In the genomic region with DNA sequence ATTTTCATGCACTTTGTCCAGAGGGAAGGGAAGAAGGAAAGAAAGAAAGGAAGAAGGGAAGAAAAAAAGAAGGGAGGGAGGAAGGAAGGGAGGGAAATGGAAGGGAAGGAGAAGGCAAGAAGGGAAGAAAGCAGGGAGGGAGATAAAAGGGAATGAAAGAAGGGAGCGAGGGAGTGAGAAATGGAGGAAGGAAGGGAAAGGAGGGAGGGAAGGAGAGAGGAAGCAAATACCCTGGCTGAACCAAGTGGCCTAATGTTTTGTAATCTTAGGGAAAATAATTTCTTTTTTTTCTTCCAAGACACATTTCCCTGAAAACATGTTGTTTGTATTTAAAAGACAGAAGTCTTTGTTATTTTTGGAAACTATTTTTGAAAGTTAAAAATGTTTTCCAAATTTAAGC, we compare ENCODE assay signal across 3 cellular contexts.
TF ChIP-seq lines count a peak whose summit lies in the region.

No MANE protein-coding gene starts in this region.

TF ChIP-seq in HepG2, 621 proteins besides CTCF, POLR2A, EP300 and RAD21:
- TF ChIP-seq, protein P1, sequence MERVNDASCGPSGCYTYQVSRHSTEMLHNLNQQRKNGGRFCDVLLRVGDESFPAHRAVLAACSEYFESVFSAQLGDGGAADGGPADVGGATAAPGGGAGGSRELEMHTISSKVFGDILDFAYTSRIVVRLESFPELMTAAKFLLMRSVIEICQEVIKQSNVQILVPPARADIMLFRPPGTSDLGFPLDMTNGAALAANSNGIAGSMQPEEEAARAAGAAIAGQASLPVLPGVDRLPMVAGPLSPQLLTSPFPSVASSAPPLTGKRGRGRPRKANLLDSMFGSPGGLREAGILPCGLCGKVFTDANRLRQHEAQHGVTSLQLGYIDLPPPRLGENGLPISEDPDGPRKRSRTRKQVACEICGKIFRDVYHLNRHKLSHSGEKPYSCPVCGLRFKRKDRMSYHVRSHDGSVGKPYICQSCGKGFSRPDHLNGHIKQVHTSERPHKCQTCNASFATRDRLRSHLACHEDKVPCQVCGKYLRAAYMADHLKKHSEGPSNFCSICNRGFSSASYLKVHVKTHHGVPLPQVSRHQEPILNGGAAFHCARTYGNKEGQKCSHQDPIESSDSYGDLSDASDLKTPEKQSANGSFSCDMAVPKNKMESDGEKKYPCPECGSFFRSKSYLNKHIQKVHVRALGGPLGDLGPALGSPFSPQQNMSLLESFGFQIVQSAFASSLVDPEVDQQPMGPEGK (CRISPR knock-in tag; IDR thresholded peaks at IDR 0.05), result no peak
- TF ChIP-seq GABPB1 (CRISPR knock-in tag; IDR thresholded peaks at IDR 0.05) (no peak), ZNF143 (CRISPR knock-in tag; IDR thresholded peaks at IDR 0.05) (no peak), NFIC (IDR thresholded peaks at IDR 0.05; ENCODE audit: low read length) (no peak), ARNT (IDR thresholded peaks at IDR 0.05) (no peak), HNRNPK (IDR thresholded peaks at IDR 0.05; ENCODE audit: low read depth, low read length, poor library complexity, severe bottlenecking) (peak; percentile 52), MAZ (IDR thresholded peaks at IDR 0.05; ENCODE audit: borderline replicate concordance, low read depth, low read length) (no peak), MAZ (CRISPR knock-in tag; IDR thresholded peaks at IDR 0.05; ENCODE audit: low read depth) (no peak), LCORL (IDR thresholded peaks at IDR 0.05) (no peak), LCORL (CRISPR knock-in tag; IDR thresholded peaks at IDR 0.05) (no peak), ZNF10 (CRISPR knock-in tag; IDR thresholded peaks at IDR 0.05; ENCODE audit: borderline replicate concordance, low read depth) (no peak)
TF ChIP-seq in HepG2: peak in this region for 1.

TF ChIP-seq in K562, 482 proteins besides CTCF, POLR2A, EP300 and RAD21:
- TF ChIP-seq, protein P2, sequence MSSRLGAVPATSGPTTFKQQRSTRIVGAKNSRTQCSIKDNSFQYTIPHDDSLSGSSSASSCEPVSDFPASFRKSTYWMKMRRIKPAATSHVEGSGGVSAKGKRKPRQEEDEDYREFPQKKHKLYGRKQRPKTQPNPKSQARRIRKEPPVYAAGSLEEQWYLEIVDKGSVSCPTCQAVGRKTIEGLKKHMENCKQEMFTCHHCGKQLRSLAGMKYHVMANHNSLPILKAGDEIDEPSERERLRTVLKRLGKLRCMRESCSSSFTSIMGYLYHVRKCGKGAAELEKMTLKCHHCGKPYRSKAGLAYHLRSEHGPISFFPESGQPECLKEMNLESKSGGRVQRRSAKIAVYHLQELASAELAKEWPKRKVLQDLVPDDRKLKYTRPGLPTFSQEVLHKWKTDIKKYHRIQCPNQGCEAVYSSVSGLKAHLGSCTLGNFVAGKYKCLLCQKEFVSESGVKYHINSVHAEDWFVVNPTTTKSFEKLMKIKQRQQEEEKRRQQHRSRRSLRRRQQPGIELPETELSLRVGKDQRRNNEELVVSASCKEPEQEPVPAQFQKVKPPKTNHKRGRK (tag; IDR thresholded peaks at IDR 0.05), result 0 out of 2 replicates have a peak, but pooled peaks have one; percentile 27
- TF ChIP-seq SMAD1 (IDR thresholded peaks at IDR 0.05; ENCODE audit: low read depth, low read length, partially characterized antibody), result no peak
- TF ChIP-seq HNRNPK (IDR thresholded peaks at IDR 0.05; ENCODE audit: low read depth, low read length, poor library complexity, severe bottlenecking), result peak; percentile 25
- TF ChIP-seq PCBP2 (IDR thresholded peaks at IDR 0.05; ENCODE audit: low read depth, low read length, poor library complexity, severe bottlenecking), result peak; percentile 59

TF ChIP-seq in SK-N-SH, 30 proteins besides CTCF, POLR2A, EP300 and RAD21:
- TF ChIP-seq RCOR1 (IDR thresholded peaks at IDR 0.05; ENCODE audit: low read length) (no peak), MXI1 (IDR thresholded peaks at IDR 0.05; ENCODE audit: low read depth, low read length) (no peak), SMC3 (IDR thresholded peaks at IDR 0.05; ENCODE audit: low read depth, low read length) (no peak), TAF1 (IDR thresholded peaks at IDR 0.05; ENCODE audit: borderline replicate concordance, low read depth, low read length) (no peak), RXRA (IDR thresholded peaks at IDR 0.05; ENCODE audit: borderline replicate concordance, low read depth) (no peak), RFX5 (IDR thresholded peaks at IDR 0.05; ENCODE audit: low read length) (no peak), EZH2phosphoT487 (IDR thresholded peaks at IDR 0.05; ENCODE audit: borderline replicate concordance, low read depth) (no peak), USF1 (IDR thresholded peaks at IDR 0.05; ENCODE audit: borderline replicate concordance, low read depth) (no peak), NRF1 (IDR thresholded peaks at IDR 0.05; ENCODE audit: low read depth, low read length) (no peak), MEF2A (IDR thresholded peaks at IDR 0.05; ENCODE audit: borderline replicate concordance, low read depth) (no peak), GATA2 (CRISPR knock-in tag; IDR thresholded peaks at IDR 0.05) (no peak), SIN3A (IDR thresholded peaks at IDR 0.05; ENCODE audit: borderline replicate concordance, low read depth, low read length) (no peak)
- TF ChIP-seq, protein P3, sequence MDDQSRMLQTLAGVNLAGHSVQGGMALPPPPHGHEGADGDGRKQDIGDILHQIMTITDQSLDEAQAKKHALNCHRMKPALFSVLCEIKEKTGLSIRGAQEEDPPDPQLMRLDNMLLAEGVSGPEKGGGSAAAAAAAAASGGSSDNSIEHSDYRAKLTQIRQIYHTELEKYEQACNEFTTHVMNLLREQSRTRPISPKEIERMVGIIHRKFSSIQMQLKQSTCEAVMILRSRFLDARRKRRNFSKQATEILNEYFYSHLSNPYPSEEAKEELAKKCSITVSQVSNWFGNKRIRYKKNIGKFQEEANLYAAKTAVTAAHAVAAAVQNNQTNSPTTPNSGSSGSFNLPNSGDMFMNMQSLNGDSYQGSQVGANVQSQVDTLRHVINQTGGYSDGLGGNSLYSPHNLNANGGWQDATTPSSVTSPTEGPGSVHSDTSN (IDR thresholded peaks at IDR 0.05), result no peak
- TF ChIP-seq, protein P4, sequence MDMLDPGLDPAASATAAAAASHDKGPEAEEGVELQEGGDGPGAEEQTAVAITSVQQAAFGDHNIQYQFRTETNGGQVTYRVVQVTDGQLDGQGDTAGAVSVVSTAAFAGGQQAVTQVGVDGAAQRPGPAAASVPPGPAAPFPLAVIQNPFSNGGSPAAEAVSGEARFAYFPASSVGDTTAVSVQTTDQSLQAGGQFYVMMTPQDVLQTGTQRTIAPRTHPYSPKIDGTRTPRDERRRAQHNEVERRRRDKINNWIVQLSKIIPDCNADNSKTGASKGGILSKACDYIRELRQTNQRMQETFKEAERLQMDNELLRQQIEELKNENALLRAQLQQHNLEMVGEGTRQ (IDR thresholded peaks at IDR 0.05; ENCODE audit: borderline replicate concordance, low read depth, low read length), result no peak
- TF ChIP-seq, protein P5, sequence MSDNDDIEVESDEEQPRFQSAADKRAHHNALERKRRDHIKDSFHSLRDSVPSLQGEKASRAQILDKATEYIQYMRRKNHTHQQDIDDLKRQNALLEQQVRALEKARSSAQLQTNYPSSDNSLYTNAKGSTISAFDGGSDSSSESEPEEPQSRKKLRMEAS (IDR thresholded peaks at IDR 0.05; ENCODE audit: low read depth), result no peak
